ENCODE assay signal across 8 cellular contexts in genomic region chr6:19836799-19837510, GRCh38. TPM values are rescaled to one million over a fixed set of nuclear protein-coding genes. Genes with fewer than 3 reads are reported as not detected.
DNase-seq lines count a peak whose midpoint lies in the region; ATAC-seq and TF ChIP-seq lines count a peak whose summit lies in the region.

Gene ID4 (plus strand): TSS chr6:19837370. CDS start chr6:19837755, 385 bp downstream.

- WGBS in esophagus squamous epithelium, 2 donors = 0% methylated on average over 3 to 13 of the region's 71 CpGs

- H3K36me3 ChIP-seq in Panc1 (ENCODE audit: control insufficient read depth, insufficient read depth, low read length) (no peaks in the 10 kb centered on the region), esophagus squamous epithelium (no peaks in the 10 kb centered on the region), upper lobe of right lung (no peaks in the 10 kb centered on the region)

- no peak within 1 kb of the TSS for H3K27ac ChIP-seq in Panc1 (ENCODE audit: low read length)
- peak within 1 kb of the TSS; percentile 87 to 96 (median 92) for H3K27ac ChIP-seq in esophagus squamous epithelium
- peak within 1 kb of the TSS; percentile 85 for H3K27ac ChIP-seq in upper lobe of right lung

- no TSS peak for BruUV-seq in Panc1 (replicated peaks; lab: Mats Ljungman, UMichigan)

- H3K9me3 ChIP-seq in Panc1 (ENCODE audit: control insufficient read depth, insufficient read depth, low read depth, low read length) (no peaks in the 10 kb centered on the region), esophagus squamous epithelium (no peaks in the 10 kb centered on the region), upper lobe of right lung (no peaks in the 10 kb centered on the region)

- no peak for ATAC-seq in Panc1
- ATAC-seq in upper lobe of right lung = peak; percentile 90
- no peak for ATAC-seq in GM21529 (IDR thresholded peaks at IDR 0.05; ENCODE audit: unreplicated experiment)

- no peak for TF ChIP-seq CTCF in Panc1 (IDR thresholded peaks at IDR 0.05)
- TF ChIP-seq CTCF in esophagus squamous epithelium (IDR thresholded peaks at IDR 0.05) = peak in 1 of 6 experiments; percentile 3
- no peak for TF ChIP-seq CTCF in upper lobe of right lung (IDR thresholded peaks at IDR 0.05)

- H3K4me1 ChIP-seq in Panc1 (ENCODE audit: control insufficient read depth, insufficient read depth, low read length) (peaks cover 27% of the 10 kb centered on the region), esophagus squamous epithelium (peaks cover 0 to 53% (median 0%) of the 10 kb centered on the region in 3 donors), upper lobe of right lung (peaks cover 4% of the 10 kb centered on the region)

- H3K27me3 ChIP-seq in Panc1 (ENCODE audit: control insufficient read depth, insufficient read depth, low read length) (no peaks in the 10 kb centered on the region), esophagus squamous epithelium (peaks cover 0 to 26% (median 0%) of the 10 kb centered on the region in 4 donors), upper lobe of right lung (peaks cover 12% of the 10 kb centered on the region)

- CTCF ChIA-PET in Panc1 (lab: Charles Lee) = no interaction called here

- peak in 3 of 4 donors; percentile 94 to 99 (median 95) for TF ChIP-seq POLR2A in esophagus squamous epithelium (IDR thresholded peaks at IDR 0.05)

- intact Hi-C loops in Panc1 (cut with micrococcal nuclease; ENCODE audit: unreplicated experiment) (no loop called here), esophagus squamous epithelium (cut with DNase I) (no loop called here), upper lobe of right lung (cut with DNase I) (no loop called here)

- H3K4me3 ChIP-seq in Panc1 (ENCODE audit: low read depth in 2 of 2, low read length in 2 of 2) = peak within 1 kb of the TSS; percentile 55 to 68
- peak within 1 kb of the TSS; percentile 69 to 92 (median 86) for H3K4me3 ChIP-seq in esophagus squamous epithelium
- H3K4me3 ChIP-seq in upper lobe of right lung = peak within 1 kb of the TSS; percentile 59

- POLR2A ChIA-PET in Panc1 (lab: Charles Lee) = interaction anchor here (0.5 kb wide), 1 partner anchor 465 kb away, joined by 3 read pairs; no protein-coding TSS in a partner anchor

- peak; percentile 7 for DNase-seq in activated CD4-positive, alpha-beta T cell treated with anti-CD3 and anti-CD28 coated beads for 48 hours
- DNase-seq in activated CD4-positive, alpha-beta T cell treated with anti-CD3 and anti-CD28 coated beads for 4 hours = no peak
- DNase-seq in Panc1 (ENCODE audit: low read depth, low spot score) (no peak), esophagus squamous epithelium (lab: John Stamatoyannopoulos, UW) (no peak), midbrain (lab: John Stamatoyannopoulos, UW) (peak; percentile 90), upper lobe of right lung (peak; percentile 97), NCI-H1694 treated with DMSO at 0.1 percent for 48 hours (lab: John Stamatoyannopoulos, UW) (no peak)

- in situ Hi-C loops in Panc1 (cut with HindIII; ENCODE audit: low pct_unique_long_range_greater_than_20kb, low sequenced_read_pairs) = no loop called here

RNA-seq across cellular contexts. Expression of gene ID4, which starts in this region (rescaled TPM):
- total RNA-seq in Panc1 (2021; ENCODE audit: unreplicated experiment) = 0.10 TPM
- polyA plus RNA-seq in Panc1 (2012; ENCODE audit: insufficient read length) = 0.12 TPM
- total RNA-seq in esophagus squamous epithelium = 10 to 100 TPM; 12.9 to 37.0 (median 22.6) TPM
- total RNA-seq in upper lobe of right lung = 35.2 TPM

Comparison
In these comparisons a context has a peak if more than half of its experiments do, and no peak if none do; other contexts are left out.
1. RNA of gene ID4 (total RNA-seq): 35.2 TPM in upper lobe of right lung (single experiment) and 12.9 to 37.0 TPM in esophagus squamous epithelium; 0.10 TPM in Panc1 (single experiment); every median in the first group is over 10 times any median in the second.
2. DNase-seq: peak in activated CD4-positive, alpha-beta T cell treated with anti-CD3 and anti-CD28 coated beads for 48 hours (single experiment), midbrain (single experiment) and upper lobe of right lung (single experiment); none in activated CD4-positive, alpha-beta T cell treated with anti-CD3 and anti-CD28 coated beads for 4 hours (0 of 2), Panc1 (single experiment), esophagus squamous epithelium (single experiment) and NCI-H1694 treated with DMSO at 0.1 percent for 48 hours (single experiment).
3. Peak in every context shown above with its lines, with median percentiles within 50 percentile points of each other: H3K4me3 ChIP-seq.